1 cellular context compared by ENCODE assay signal in genomic region chr9:71793386-71794105, GRCh38.
TF ChIP-seq lines count a peak whose summit lies in the region.

No MANE protein-coding gene starts in this region.

TF ChIP-seq in GM12878, 131 proteins besides CTCF, POLR2A, EP300 and RAD21 (continued from another document):
- TF ChIP-seq IRF5 (IDR thresholded peaks at IDR 0.05; ENCODE audit: borderline replicate concordance) (no peak), PAX5 (IDR thresholded peaks at IDR 0.05; ENCODE audit: borderline replicate concordance, low read depth, low read length) (no peak), NFXL1 (IDR thresholded peaks at IDR 0.05; ENCODE audit: borderline replicate concordance) (no peak), POLR2AphosphoS2 (IDR thresholded peaks at IDR 0.05; ENCODE audit: low read depth, low read length) (no peak), SP1 (IDR thresholded peaks at IDR 0.05; ENCODE audit: low read depth, low read length) (no peak), SMAD1 (IDR thresholded peaks at IDR 0.05; ENCODE audit: low read depth, partially characterized antibody) (no peak), ESRRA (IDR thresholded peaks at IDR 0.05; ENCODE audit: low read length) (no peak), TARDBP (IDR thresholded peaks at IDR 0.05; ENCODE audit: borderline replicate concordance) (no peak), DPF2 (IDR thresholded peaks at IDR 0.05) (no peak)
- TF ChIP-seq, protein P1, sequence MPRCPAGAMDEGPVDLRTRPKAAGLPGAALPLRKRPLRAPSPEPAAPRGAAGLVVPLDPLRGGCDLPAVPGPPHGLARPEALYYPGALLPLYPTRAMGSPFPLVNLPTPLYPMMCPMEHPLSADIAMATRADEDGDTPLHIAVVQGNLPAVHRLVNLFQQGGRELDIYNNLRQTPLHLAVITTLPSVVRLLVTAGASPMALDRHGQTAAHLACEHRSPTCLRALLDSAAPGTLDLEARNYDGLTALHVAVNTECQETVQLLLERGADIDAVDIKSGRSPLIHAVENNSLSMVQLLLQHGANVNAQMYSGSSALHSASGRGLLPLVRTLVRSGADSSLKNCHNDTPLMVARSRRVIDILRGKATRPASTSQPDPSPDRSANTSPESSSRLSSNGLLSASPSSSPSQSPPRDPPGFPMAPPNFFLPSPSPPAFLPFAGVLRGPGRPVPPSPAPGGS (IDR thresholded peaks at IDR 0.05; ENCODE audit: borderline replicate concordance, insufficient read depth, low read depth, low read length, poor library complexity, severe bottlenecking) = no peak
